In genomic region chr2:230473378-230473777, GRCh38 we compare ENCODE assay signal across 15 cellular contexts. TPM values are rescaled to one million over a fixed set of nuclear protein-coding genes. Genes with fewer than 3 reads are reported as not detected.
A peak's percentile ranks its signal among the peaks of the same experiment; 100 is the strongest.
DNase-seq lines count a peak whose midpoint lies in the region; ATAC-seq, FAIRE-seq and TF ChIP-seq lines count a peak whose summit lies in the region.
"Had no signal": no experiment of that assay in that cellular context is flagged by ENCODE, and none has a peak within 500 bp of the region (broad histone marks: within the 10 kb centered on the region; RNA-seq: fewer than 3 reads in every experiment).

No MANE protein-coding gene starts in this region.

- no peak for FAIRE-seq in endothelial cell of umbilical vein (lab: Jason Lieb, UNC)

- H3K9me2 ChIP-seq in SU-DHL-6 (replicated peaks; ENCODE audit: insufficient read depth, low read length) (no peaks in the 10 kb centered on the region), hepatocyte (replicated peaks; ENCODE audit: insufficient read depth) (no peaks in the 10 kb centered on the region)

- intact Hi-C loops in endothelial cell of umbilical vein (cut with micrococcal nuclease) = no loop called here

- no peak for TF ChIP-seq POLR2A in endothelial cell of umbilical vein (IDR thresholded peaks at IDR 0.05; ENCODE audit: low read depth, low read length)

- H3K9me1 ChIP-seq in endothelial cell of umbilical vein (replicated peaks; ENCODE audit: control insufficient read depth, extremely low read depth, insufficient read depth, low read length) = no peaks in the 10 kb centered on the region

- H2AFZ ChIP-seq in SU-DHL-6 (ENCODE audit: low read depth, low read length, severe bottlenecking) = no peak overlapping the region
- no peak overlapping the region for H2AFZ ChIP-seq in endothelial cell of umbilical vein (ENCODE audit: low read depth, low read length)
- H2AFZ ChIP-seq in hepatocyte = no peak overlapping the region

- H3K36me3 ChIP-seq in SU-DHL-6 (ENCODE audit: low read length) = peaks cover 32% of the 10 kb centered on the region
- peaks cover 7 to 11% of the 10 kb centered on the region in 2 experiments for H3K36me3 ChIP-seq in endothelial cell of umbilical vein (ENCODE audit: control insufficient read depth in 2 of 2, extremely low read depth in 1 of 2, insufficient read depth in 2 of 2, low read length in 2 of 2)
- no peaks in the 10 kb centered on the region for H3K36me3 ChIP-seq in hepatocyte (replicated peaks; ENCODE audit: insufficient read depth, low read depth)
- H3K36me3 ChIP-seq: cardiac muscle cell, SJCRH30 had no signal

- POLR2A ChIA-PET in endothelial cell of umbilical vein (lab: Charles Lee) = no interaction called here

- H3K4me2 ChIP-seq in SU-DHL-6 (ENCODE audit: low read depth, low read length, poor library complexity, severe bottlenecking) (no peak overlapping the region), endothelial cell of umbilical vein (ENCODE audit: insufficient read depth, low read length) (no peak overlapping the region), hepatocyte (no peak overlapping the region)

- H3K4me1 ChIP-seq in endothelial cell of umbilical vein (ENCODE audit: control insufficient read depth, extremely low read depth, insufficient read depth, low read length) = no peaks in the 10 kb centered on the region
- H3K4me1 ChIP-seq in hepatocyte (ENCODE audit: insufficient read depth) = no peaks in the 10 kb centered on the region
- H3K4me1 ChIP-seq: SJCRH30, transverse colon had no signal

- TF ChIP-seq CTCF in SU-DHL-6 (IDR thresholded peaks at IDR 0.05; ENCODE audit: insufficient read depth, low read length, poor library complexity, severe bottlenecking) (no peak), endothelial cell of umbilical vein (IDR thresholded peaks at IDR 0.05; ENCODE audit: extremely low read depth in 1 of 2, insufficient read depth in 1 of 2, low read depth in 1 of 2, low read length in 2 of 2) (no peak), hepatocyte (IDR thresholded peaks at IDR 0.05; ENCODE audit: poor library complexity) (no peak)

- ATAC-seq in HG02610 (IDR thresholded peaks at IDR 0.05; ENCODE audit: unreplicated experiment) = no peak
- no peak for ATAC-seq in GM21526 (IDR thresholded peaks at IDR 0.05; ENCODE audit: low FRiP score, unreplicated experiment)

- H3K79me2 ChIP-seq in SU-DHL-6 (ENCODE audit: insufficient read depth, low read length) = no peaks in the 10 kb centered on the region
- H3K79me2 ChIP-seq in endothelial cell of umbilical vein (ENCODE audit: control insufficient read depth, insufficient read depth, low read length) = no peaks in the 10 kb centered on the region
- no peaks in the 10 kb centered on the region for H3K79me2 ChIP-seq in hepatocyte

- no peak overlapping the region for H3K4me3 ChIP-seq in SU-DHL-6 (ENCODE audit: insufficient read depth, low read length, poor library complexity, severe bottlenecking)
- H3K4me3 ChIP-seq in endothelial cell of umbilical vein (replicated peaks in 1 of 3; ENCODE audit: insufficient read depth in 1 of 3, low read depth in 1 of 3, low read length in 3 of 3) = no peak overlapping the region
- no peak overlapping the region for H3K4me3 ChIP-seq in hepatocyte
- H3K4me3 ChIP-seq: cardiac muscle cell, SJCRH30, transverse colon had no signal

- WGBS in hepatocyte (ENCODE audit: low lambda C conversion rate, missing lambda C conversion rate) = 77% methylated on average over 3 of the region's 3 CpGs

- H3K27ac ChIP-seq in SU-DHL-6 (ENCODE audit: low read depth, low read length) (peak overlapping the region; percentile 59), endothelial cell of umbilical vein (ENCODE audit: insufficient read depth, low read depth, low read length) (no peak overlapping the region), hepatocyte (no peak overlapping the region)
- H3K27ac ChIP-seq: cardiac muscle cell, SJCRH30 had no signal

- dilution Hi-C loops in endothelial cell of umbilical vein (cut with MboI; ENCODE audit: extremely low pct_ligation_motif_present, low sequenced_read_pairs) = no loop called here

- no TSS peak for BruUV-seq in endothelial cell of umbilical vein (replicated peaks; lab: Mats Ljungman, UMichigan)

- no peak overlapping the region for H3K9ac ChIP-seq in SU-DHL-6 (ENCODE audit: low read length)
- H3K9ac ChIP-seq in endothelial cell of umbilical vein (replicated peaks; ENCODE audit: extremely low read depth, insufficient read depth, low read length) = no peak overlapping the region

- H3K27me3 ChIP-seq in SU-DHL-6 (ENCODE audit: low read length) (no peaks in the 10 kb centered on the region), endothelial cell of umbilical vein (ENCODE audit: control insufficient read depth in 2 of 2, insufficient read depth in 2 of 2, low read length in 2 of 2) (no peaks in the 10 kb centered on the region), hepatocyte (no peaks in the 10 kb centered on the region)
- H3K27me3 ChIP-seq: cardiac muscle cell, SJCRH30, transverse colon had no signal

- peaks cover 10% of the 10 kb centered on the region; the same call in 1 of the 2 replicates for H3K9me3 ChIP-seq in SU-DHL-6 (ENCODE audit: insufficient read depth, low read length)
- H3K9me3 ChIP-seq in endothelial cell of umbilical vein (replicated peaks; ENCODE audit: control insufficient read depth, insufficient read depth, low read length) = no peaks in the 10 kb centered on the region
- H3K9me3 ChIP-seq in hepatocyte (ENCODE audit: low read depth) = no peaks in the 10 kb centered on the region
- H3K9me3 ChIP-seq: SJCRH30 had no signal

- peak; percentile 38 for DNase-seq in stimulated activated CD4-positive, alpha-beta T cell treated with anti-CD3 and anti-CD28 coated beads, Interleukin-15, amount 100 ng/mL, for 24 hours
- DNase-seq in stimulated activated CD4-positive, alpha-beta T cell treated with anti-CD3 and anti-CD28 coated beads, Interleukin-4, amount 100 ng/mL, for 24 hours = no peak
- peak; percentile 2 for DNase-seq in endothelial cell of umbilical vein (ENCODE audit: low read depth, low spot score)
- no peak for DNase-seq in hepatocyte (ENCODE audit: low spot score)
- no peak for DNase-seq in nucleus accumbens (lab: John Stamatoyannopoulos, UW)
- DNase-seq: foreskin melanocyte, KG1, NCI-H345, posterior cingulate gyrus, SJCRH30, transverse colon had no signal

- CTCF ChIA-PET in endothelial cell of umbilical vein (lab: Charles Lee) = no interaction called here

- H4K20me1 ChIP-seq in SU-DHL-6 (ENCODE audit: low read depth, low read length) = no peaks in the 10 kb centered on the region
- H4K20me1 ChIP-seq in endothelial cell of umbilical vein (replicated peaks; ENCODE audit: control insufficient read depth, extremely low read depth, insufficient read depth, low read length) = no peaks in the 10 kb centered on the region
- no peaks in the 10 kb centered on the region for H4K20me1 ChIP-seq in hepatocyte (ENCODE audit: insufficient read depth, poor library complexity, severe bottlenecking)

- peaks cover 28% of the 10 kb centered on the region for H3F3A ChIP-seq in SU-DHL-6 (ENCODE audit: insufficient read depth)

TF ChIP-seq in endothelial cell of umbilical vein, 7 proteins besides CTCF, POLR2A, EP300 and RAD21:
- TF ChIP-seq JUN (IDR thresholded peaks at IDR 0.05; ENCODE audit: borderline replicate concordance, insufficient read depth, insufficient read length, low read depth) (no peak), EZH2 (IDR thresholded peaks at IDR 0.05; ENCODE audit: borderline replicate concordance, low read depth, low read length, severe bottlenecking) (no peak)

RNA-seq across cellular contexts. Expression of gene SP100, which starts 57.4 kb away (rescaled TPM):
- 90.6 and 108 TPM in 2 replicates for total RNA-seq in endothelial cell of umbilical vein
- 24.2 and 33.7 TPM in 2 replicates for polyA plus RNA-seq in endothelial cell of umbilical vein
- 61.2 and 63.7 TPM in 2 replicates for polyA plus RNA-seq in endothelial cell of umbilical vein (2011; cell fraction: cytosol; rRNA removed)
- 109 and 143 TPM in 2 replicates for polyA plus RNA-seq in endothelial cell of umbilical vein (2011; cell fraction: nucleus; rRNA removed)
- 125 and 163 TPM in 2 replicates for polyA plus RNA-seq in endothelial cell of umbilical vein (2012)
- polyA minus RNA-seq in endothelial cell of umbilical vein = 61.4 and 63.8 TPM in 2 replicates
- polyA minus RNA-seq in endothelial cell of umbilical vein (2011; cell fraction: cytosol; rRNA and poly(A)+ RNA removed) = 13.2 TPM
- 156 and 181 TPM in 2 replicates for polyA minus RNA-seq in endothelial cell of umbilical vein (2011; cell fraction: nucleus; rRNA and poly(A)+ RNA removed)
- 41.5 and 42.2 TPM in 2 replicates for total RNA-seq in hepatocyte
- polyA plus RNA-seq in hepatocyte = 30.5 and 39.9 TPM in 2 replicates
- total RNA-seq: cardiac muscle cell had no signal

Comparison
In these comparisons a context has a peak if more than half of its experiments do, and no peak if none do; other contexts are left out.
1. DNase-seq: peak in stimulated activated CD4-positive, alpha-beta T cell treated with anti-CD3 and anti-CD28 coated beads, Interleukin-15, amount 100 ng/mL, for 24 hours (single experiment) and endothelial cell of umbilical vein (single experiment); none in stimulated activated CD4-positive, alpha-beta T cell treated with anti-CD3 and anti-CD28 coated beads, Interleukin-4, amount 100 ng/mL, for 24 hours (single experiment), hepatocyte (single experiment) and nucleus accumbens (0 of 56).